In genomic region chr6:158663465-158664167, GRCh38 we compare ENCODE assay signal across 8 cellular contexts. TPM values are rescaled to one million over a fixed set of nuclear protein-coding genes. Genes with fewer than 3 reads are reported as not detected.
DNase-seq lines count a peak whose midpoint lies in the region; ATAC-seq, FAIRE-seq and TF ChIP-seq lines count a peak whose summit lies in the region.

No MANE protein-coding gene starts in this region.

- no peak for TF ChIP-seq CTCF in right lobe of liver (IDR thresholded peaks at IDR 0.05)
- TF ChIP-seq CTCF in HepG2 (CRISPR knock-in tag; IDR thresholded peaks at IDR 0.05) = no peak
- no peak for TF ChIP-seq CTCF in astrocyte of the spinal cord (IDR thresholded peaks at IDR 0.05; ENCODE audit: low read depth, low read length)

- in situ Hi-C loops in HepG2 (cut with HindIII; ENCODE audit: extremely low pct_ligation_motif_present, low pct_unique_long_range_greater_than_20kb) = no loop called here
- in situ Hi-C loops in astrocyte of the spinal cord (cut with HindIII; ENCODE audit: low sequenced_read_pairs) = no loop called here

- intact Hi-C loops in right lobe of liver (cut with DNase I) (no loop called here), HepG2 (cut with micrococcal nuclease; ENCODE audit: unreplicated experiment) (no loop called here)

- WGBS in right lobe of liver (ENCODE audit: insufficient coverage, low coverage, low lambda C conversion rate, missing lambda C conversion rate) = 65% methylated on average over 18 of the region's 18 CpGs
- 30% methylated on average over 17 of the region's 18 CpGs for WGBS in HepG2 (ENCODE audit: low lambda C conversion rate)

- no peak for TF ChIP-seq RAD21 in HepG2 (CRISPR knock-in tag; IDR thresholded peaks at IDR 0.05)

- no peak for FAIRE-seq in HepG2 (lab: Jason Lieb, UNC)

- H3K27ac ChIP-seq in right lobe of liver = no peak overlapping the region
- no peak overlapping the region for H3K27ac ChIP-seq in HepG2 (ENCODE audit: extremely low read length, insufficient read depth, low read length)

- POLR2A ChIA-PET in HepG2 (lab: Yijun Ruan, JAX) = interaction anchor here (0.9 kb wide), 1 partner anchor 19 kb away, joined by 3 read pairs; the partner anchor contains the start of gene DYNLT1

- no peaks in the 10 kb centered on the region for H3K4me1 ChIP-seq in right lobe of liver
- no peaks in the 10 kb centered on the region; the same call in 1 of the 2 replicates for H3K4me1 ChIP-seq in HepG2 (ENCODE audit: insufficient read depth, low read length)
- H3K4me1 ChIP-seq in mucosa of stomach (ENCODE audit: control insufficient read depth, insufficient read depth, low read length) = peaks cover 17% of the 10 kb centered on the region

- no peak overlapping the region for H3K4me2 ChIP-seq in HepG2 (ENCODE audit: low read depth, low read length)

- H4K20me1 ChIP-seq in HepG2 (ENCODE audit: insufficient read depth, low read length) = no peaks in the 10 kb centered on the region

- H3K9me3 ChIP-seq in right lobe of liver = no peaks in the 10 kb centered on the region
- no peaks in the 10 kb centered on the region for H3K9me3 ChIP-seq in HepG2 (ENCODE audit: low read length)
- H3K9me3 ChIP-seq in mucosa of stomach (ENCODE audit: control insufficient read depth, low read length) = no peaks in the 10 kb centered on the region

- H3K9ac ChIP-seq in HepG2 (ENCODE audit: insufficient read depth, low read depth, low read length) (no peak overlapping the region), mucosa of stomach (ENCODE audit: low read length) (peak overlapping the region; percentile 26)

- no peak overlapping the region for H2AFZ ChIP-seq in HepG2 (ENCODE audit: low read length)

- no peak overlapping the region for H3K4me3 ChIP-seq in right lobe of liver
- H3K4me3 ChIP-seq in HepG2 (replicated peaks in 1 of 3; ENCODE audit: insufficient read depth in 1 of 3, low read depth in 2 of 3, low read length in 3 of 3) = no peak overlapping the region
- H3K4me3 ChIP-seq in astrocyte of the spinal cord (ENCODE audit: low read depth, low read length) = peak overlapping the region; percentile 2
- H3K4me3 ChIP-seq in mucosa of stomach (ENCODE audit: low read length) = no peak overlapping the region

- CTCF ChIA-PET in HepG2 (lab: Yijun Ruan, JAX; ENCODE audit: low intra/inter-chr PET ratio, low total read pairs) = no interaction called here

- ATAC-seq in right lobe of liver = peak in 3 of 4 donors; percentile 25 to 42 (median 35)
- ATAC-seq in HepG2 = no peak
- no peak for ATAC-seq in GM18502 (IDR thresholded peaks at IDR 0.05; ENCODE audit: poor library complexity, unreplicated experiment)

- TF ChIP-seq EP300 in HepG2 (IDR thresholded peaks at IDR 0.05; ENCODE audit: low read depth in 2 of 2, low read length in 2 of 2) = no peak
- TF ChIP-seq EP300 in HepG2 (CRISPR knock-in tag; IDR thresholded peaks at IDR 0.05; ENCODE audit: borderline replicate concordance) = no peak

- DNase-seq in right lobe of liver = peak in 1 of 3 donors; percentile 38
- no peak for DNase-seq in HepG2 (ENCODE audit: low spot score)
- no peak for DNase-seq in astrocyte of the spinal cord (ENCODE audit: low read depth, low spot score)
- no peak for DNase-seq in medulla oblongata (ENCODE audit: extremely low spot score)
- DNase-seq in UCSD-AML1 (lab: John Stamatoyannopoulos, UW; ENCODE audit: unreplicated experiment) = no peak
- no peak for DNase-seq in superior temporal gyrus (ENCODE audit: extremely low spot score)

- TF ChIP-seq POLR2A in right lobe of liver (IDR thresholded peaks at IDR 0.05) (no peak), HepG2 (IDR thresholded peaks at IDR 0.05; ENCODE audit: insufficient read depth in 1 of 2, low read depth in 2 of 2, low read length in 2 of 2) (no peak)

- BruUV-seq in HepG2 (replicated peaks; lab: Mats Ljungman, UMichigan) = no TSS peak

- H3K27me3 ChIP-seq in right lobe of liver (no peaks in the 10 kb centered on the region), HepG2 (ENCODE audit: control insufficient read depth in 1 of 2, insufficient read depth in 2 of 2, low read length in 2 of 2) (peaks cover 20 to 69% of the 10 kb centered on the region in 2 experiments; a peak in 4 of 5 replicates), mucosa of stomach (ENCODE audit: control insufficient read depth, insufficient read depth, low read length) (no peaks in the 10 kb centered on the region)

- no peaks in the 10 kb centered on the region for H3K79me2 ChIP-seq in HepG2 (ENCODE audit: insufficient read depth, low read length)

- no peaks in the 10 kb centered on the region for H3K36me3 ChIP-seq in right lobe of liver
- no peaks in the 10 kb centered on the region for H3K36me3 ChIP-seq in HepG2 (replicated peaks in 1 of 2; ENCODE audit: control insufficient read depth in 1 of 2, insufficient read depth in 2 of 2, low read length in 2 of 2)
- H3K36me3 ChIP-seq in mucosa of stomach (ENCODE audit: control insufficient read depth, insufficient read depth, low read length) = no peaks in the 10 kb centered on the region

TF ChIP-seq in HepG2, 621 proteins besides CTCF, POLR2A, EP300 and RAD21 (continues in another document):
- TF ChIP-seq MBNL3 (CRISPR knock-in tag; conservative IDR thresholded peaks at IDR 0.05) (no peak), ZNF496 (CRISPR knock-in tag; IDR thresholded peaks at IDR 0.05; ENCODE audit: insufficient replicate concordance) (no peak), EEA1 (CRISPR knock-in tag; IDR thresholded peaks at IDR 0.05; ENCODE audit: borderline replicate concordance) (no peak), CSRNP2 (CRISPR knock-in tag; conservative IDR thresholded peaks at IDR 0.05; ENCODE audit: low read depth) (no peak)

RNA-seq across cellular contexts. Expression of gene SYTL3, which starts 13.8 kb away (rescaled TPM):
- total RNA-seq in right lobe of liver = 1 to 10 TPM in 4 of 6 experiments, under 1 TPM in 2; 0.66 to 1.7 (median 1.0) TPM
- 0.11 and 0.17 TPM in 2 replicates for total RNA-seq in HepG2 (2016; rRNA removed; fragmentation: Illumina TruSeq; extraction: Trizol)
- 0.20 and 0.26 TPM in 2 replicates for total RNA-seq in HepG2 (2016; cell fraction: cytosol; rRNA removed; fragmentation: Illumina TruSeq; extraction: Trizol; ENCODE audit: low read depth)
- total RNA-seq in HepG2 (2016; cell fraction: insoluble cytoplasmic fraction; rRNA removed; fragmentation: Illumina TruSeq; extraction: Trizol) = 0.19 and 0.25 TPM in 2 replicates
- 0.14 and 0.15 TPM in 2 replicates for total RNA-seq in HepG2 (2016; cell fraction: membrane; rRNA removed; fragmentation: Illumina TruSeq; extraction: Trizol)
- total RNA-seq in HepG2 (2016; cell fraction: nucleus; rRNA removed; fragmentation: Illumina TruSeq; extraction: Trizol) = 0.37 and 0.50 TPM in 2 replicates
- 0.21 and 0.28 TPM in 2 replicates for polyA plus RNA-seq in HepG2 (2011; rRNA removed)
- 0.12 and 0.15 TPM in 2 replicates for polyA plus RNA-seq in HepG2 (2011; cell fraction: cytosol; rRNA removed)
- polyA plus RNA-seq in HepG2 (2011; cell fraction: nucleus; rRNA removed) = 0.59 and 0.64 TPM in 2 replicates
- polyA plus RNA-seq in HepG2 (2012) = 0.21 and 0.44 TPM in 2 replicates
- polyA plus RNA-seq in HepG2 (2016; cell fraction: cytosol; fragmentation: Illumina TruSeq; extraction: Trizol; ENCODE audit: low read depth) = 0.16 and 0.17 TPM in 2 replicates
- 0.10 and 0.34 TPM in 2 replicates for polyA plus RNA-seq in HepG2 (2016; cell fraction: insoluble cytoplasmic fraction; fragmentation: Illumina TruSeq; extraction: Trizol; ENCODE audit: low read depth)
- 0.07 and 0.15 TPM in 2 replicates for polyA plus RNA-seq in HepG2 (2016; cell fraction: membrane; fragmentation: Illumina TruSeq; extraction: Trizol; ENCODE audit: low read depth)
- 0.22 and 0.72 TPM in 2 replicates for polyA plus RNA-seq in HepG2 (2016; cell fraction: nucleus; fragmentation: Illumina TruSeq; extraction: Trizol; ENCODE audit: insufficient read depth, low read depth)
- polyA minus RNA-seq in HepG2 (2011; rRNA and poly(A)+ RNA removed; ENCODE audit: low replicate concordance) = 0.28 TPM in 1 of 2 replicates, not detected in the other
- not detected in 2 replicates for polyA minus RNA-seq in HepG2 (2011; cell fraction: cytosol; rRNA and poly(A)+ RNA removed)
- polyA minus RNA-seq in HepG2 (2011; cell fraction: nucleus; rRNA and poly(A)+ RNA removed) = 0.64 and 0.87 TPM in 2 replicates

RNA-seq across cellular contexts. Expression of gene DYNLT1, which starts 19.1 kb away (rescaled TPM):
- total RNA-seq in right lobe of liver = 10 to 100 TPM; 31.5 to 69.5 (median 40.0) TPM
- total RNA-seq in HepG2 (2016; rRNA removed; fragmentation: Illumina TruSeq; extraction: Trizol) = 108 and 144 TPM in 2 replicates
- total RNA-seq in HepG2 (2016; cell fraction: cytosol; rRNA removed; fragmentation: Illumina TruSeq; extraction: Trizol; ENCODE audit: low read depth) = 61.3 and 63.2 TPM in 2 replicates
- total RNA-seq in HepG2 (2016; cell fraction: insoluble cytoplasmic fraction; rRNA removed; fragmentation: Illumina TruSeq; extraction: Trizol) = 106 and 153 TPM in 2 replicates
- 66.8 and 68.4 TPM in 2 replicates for total RNA-seq in HepG2 (2016; cell fraction: membrane; rRNA removed; fragmentation: Illumina TruSeq; extraction: Trizol)
- total RNA-seq in HepG2 (2016; cell fraction: nucleus; rRNA removed; fragmentation: Illumina TruSeq; extraction: Trizol) = 46.1 and 46.5 TPM in 2 replicates
- polyA plus RNA-seq in HepG2 (2011; rRNA removed) = 152 and 171 TPM in 2 replicates
- 96.9 and 144 TPM in 2 replicates for polyA plus RNA-seq in HepG2 (2011; cell fraction: cytosol; rRNA removed)
- polyA plus RNA-seq in HepG2 (2011; cell fraction: nucleus; rRNA removed) = 55.7 and 80.2 TPM in 2 replicates
- polyA plus RNA-seq in HepG2 (2012) = 121 and 122 TPM in 2 replicates
- polyA plus RNA-seq in HepG2 (2016; cell fraction: cytosol; fragmentation: Illumina TruSeq; extraction: Trizol; ENCODE audit: low read depth) = 51.0 and 56.6 TPM in 2 replicates
- 155 and 168 TPM in 2 replicates for polyA plus RNA-seq in HepG2 (2016; cell fraction: insoluble cytoplasmic fraction; fragmentation: Illumina TruSeq; extraction: Trizol; ENCODE audit: low read depth)
- polyA plus RNA-seq in HepG2 (2016; cell fraction: membrane; fragmentation: Illumina TruSeq; extraction: Trizol; ENCODE audit: low read depth) = 61.5 and 63.6 TPM in 2 replicates
- polyA plus RNA-seq in HepG2 (2016; cell fraction: nucleus; fragmentation: Illumina TruSeq; extraction: Trizol; ENCODE audit: insufficient read depth, low read depth) = 102 and 103 TPM in 2 replicates
- 81.1 TPM in 2 replicates for polyA minus RNA-seq in HepG2 (2011; rRNA and poly(A)+ RNA removed; ENCODE audit: low replicate concordance)
- polyA minus RNA-seq in HepG2 (2011; cell fraction: cytosol; rRNA and poly(A)+ RNA removed) = 19.5 and 25.9 TPM in 2 replicates
- 19.4 and 32.6 TPM in 2 replicates for polyA minus RNA-seq in HepG2 (2011; cell fraction: nucleus; rRNA and poly(A)+ RNA removed)

Comparison
In these comparisons a context has a peak if more than half of its experiments do, and no peak if none do; other contexts are left out.
1. ATAC-seq: peak in right lobe of liver (3 of 4); none in HepG2 (single experiment) and GM18502 (single experiment).